8 cellular contexts compared by ENCODE assay signal in genomic region chr17:37643118-37643766, GRCh38. TPM values are rescaled to one million over a fixed set of nuclear protein-coding genes. Genes with fewer than 3 reads are reported as not detected.
DNase-seq lines count a peak whose midpoint lies in the region; TF ChIP-seq lines count a peak whose summit lies in the region.

Gene DDX52, minus strand, starts transcription at chr17:37643446. Its CDS starts 26 bp downstream, at chr17:37643420.

- H3K4me1 ChIP-seq in neutrophil (ENCODE audit: control insufficient read depth in 1 of 2, insufficient read depth in 1 of 2, low read depth in 1 of 2, low read length in 1 of 2) (peaks cover 11 to 15% of the 10 kb centered on the region in 2 experiments), subcutaneous abdominal adipose tissue (ENCODE audit: control insufficient read depth in 5 of 5, insufficient read depth in 5 of 5, low read length in 5 of 5) (peaks cover 0 to 30% (median 21%) of the 10 kb centered on the region in 5 donors)

- DNase-seq in Daoy (ENCODE audit: low read depth): peak; percentile 90
- DNase-seq in HCEC 1CT: peak; percentile 92
- peak; percentile 84 for DNase-seq in NCI-H1092 (lab: John Stamatoyannopoulos, UW)
- peak; percentile 39 for DNase-seq in SK-N-MC (ENCODE audit: low read depth, low spot score)
- DNase-seq in activated naive CD4-positive, alpha-beta T cell treated with anti-CD3 and anti-CD28 coated beads for 36 hours: peak; percentile 93
- DNase-seq in germinal center (ENCODE audit: low spot score): peak; percentile 95

- H3K9me3 ChIP-seq in SK-N-MC (ENCODE audit: low read depth, low read length): no peaks in the 10 kb centered on the region
- no peaks in the 10 kb centered on the region for H3K9me3 ChIP-seq in neutrophil
- no peaks in the 10 kb centered on the region for H3K9me3 ChIP-seq in subcutaneous abdominal adipose tissue (ENCODE audit: control insufficient read depth in 5 of 5, low read length in 5 of 5)

- peaks cover 13% of the 10 kb centered on the region for H3K27me3 Mint-ChIP-seq in activated naive CD4-positive, alpha-beta T cell treated with anti-CD3 and anti-CD28 coated beads for 36 hours (ENCODE audit: low read depth)

- no peaks in the 10 kb centered on the region for H3K9me3 Mint-ChIP-seq in activated naive CD4-positive, alpha-beta T cell treated with anti-CD3 and anti-CD28 coated beads for 36 hours

- H3K36me3 Mint-ChIP-seq in activated naive CD4-positive, alpha-beta T cell treated with anti-CD3 and anti-CD28 coated beads for 36 hours (ENCODE audit: low read depth): peaks cover 21% of the 10 kb centered on the region

- peaks cover 23% of the 10 kb centered on the region for H3K4me1 Mint-ChIP-seq in activated naive CD4-positive, alpha-beta T cell treated with anti-CD3 and anti-CD28 coated beads for 36 hours (ENCODE audit: low read depth)

- H3K27ac ChIP-seq in SK-N-MC (peak within 1 kb of the TSS; percentile 49; the same call in 1 of the 2 replicates), neutrophil (peak within 1 kb of the TSS; percentile 62), subcutaneous abdominal adipose tissue (ENCODE audit: low read depth, low read length) (peak within 1 kb of the TSS; percentile 88)

- H3K27me3 ChIP-seq in neutrophil (peaks cover 46% of the 10 kb centered on the region), subcutaneous abdominal adipose tissue (ENCODE audit: control insufficient read depth in 5 of 5, insufficient read depth in 4 of 5, low read length in 5 of 5) (peaks cover 0 to 7% (median 0%) of the 10 kb centered on the region in 5 donors)

- CTCF ChIA-PET in activated naive CD4-positive, alpha-beta T cell treated with anti-CD3 and anti-CD28 coated beads for 36 hours (lab: Charles Lee): interaction anchor here (1.0 kb wide), 1 partner anchor 8 kb away, joined by 4 read pairs; no protein-coding TSS in a partner anchor

- H3K4me3 Mint-ChIP-seq in activated naive CD4-positive, alpha-beta T cell treated with anti-CD3 and anti-CD28 coated beads for 36 hours: peak within 1 kb of the TSS; percentile 87

- intact Hi-C loops in activated naive CD4-positive, alpha-beta T cell treated with anti-CD3 and anti-CD28 coated beads for 36 hours (cut with micrococcal nuclease): loop anchor here (1.0 to 5.0 kb wide), 3 partner anchors 34 to 148 kb away; partner anchors contain the start of gene SYNRG

- no peak for TF ChIP-seq CTCF in neutrophil (IDR thresholded peaks at IDR 0.05)

- peak within 1 kb of the TSS; percentile 93 for H3K4me3 ChIP-seq in SK-N-MC
- H3K4me3 ChIP-seq in neutrophil (ENCODE audit: low read depth in 1 of 2, low read length in 1 of 2): peak within 1 kb of the TSS; percentile 68 to 81
- H3K4me3 ChIP-seq in subcutaneous abdominal adipose tissue (ENCODE audit: low read depth in 1 of 5, low read length in 5 of 5): peak within 1 kb of the TSS; percentile 86 to 98 (median 91)

- peak within 1 kb of the TSS; percentile 81 for H3K27ac Mint-ChIP-seq in activated naive CD4-positive, alpha-beta T cell treated with anti-CD3 and anti-CD28 coated beads for 36 hours

- peak within 1 kb of the TSS; percentile 95 for H3K9ac ChIP-seq in SK-N-MC (ENCODE audit: insufficient read length)
- H3K9ac ChIP-seq in subcutaneous abdominal adipose tissue (ENCODE audit: low read length in 5 of 5): peak within 1 kb of the TSS; percentile 8 to 97 (median 94)

- H3K36me3 ChIP-seq in SK-N-MC (ENCODE audit: insufficient read depth, low read length) (peaks cover 29% of the 10 kb centered on the region), neutrophil (peaks cover 11% of the 10 kb centered on the region), subcutaneous abdominal adipose tissue (ENCODE audit: control insufficient read depth in 5 of 5, insufficient read depth in 5 of 5, low read length in 5 of 5) (peaks cover 4 to 11% (median 5%) of the 10 kb centered on the region in 5 donors)

RNA-seq across cellular contexts. Expression of gene DDX52, which starts in this region (rescaled TPM):
- total RNA-seq in Daoy (2014; rRNA removed; shearing (Covaris generic)): 22.2 and 26.7 TPM in 2 replicates
- total RNA-seq in activated naive CD4-positive, alpha-beta T cell treated with anti-CD3 and anti-CD28 coated beads for 36 hours: 10 to 100 TPM; 18.5 to 20.2 TPM

Comparison
In these comparisons a context has a peak if more than half of its experiments do, and no peak if none do; other contexts are left out.
1. Peak in every context shown above with its lines: DNase-seq, H3K4me3 ChIP-seq and H3K27ac ChIP-seq.
2. DNase-seq: peak in every context shown above with its lines; median percentile 95 in germinal center; 93 in activated naive CD4-positive, alpha-beta T cell treated with anti-CD3 and anti-CD28 coated beads for 36 hours; 92 in HCEC 1CT; 90 in Daoy; 84 in NCI-H1092; 39 in SK-N-MC.